8 cellular contexts compared by ENCODE assay signal in the genomic region with DNA sequence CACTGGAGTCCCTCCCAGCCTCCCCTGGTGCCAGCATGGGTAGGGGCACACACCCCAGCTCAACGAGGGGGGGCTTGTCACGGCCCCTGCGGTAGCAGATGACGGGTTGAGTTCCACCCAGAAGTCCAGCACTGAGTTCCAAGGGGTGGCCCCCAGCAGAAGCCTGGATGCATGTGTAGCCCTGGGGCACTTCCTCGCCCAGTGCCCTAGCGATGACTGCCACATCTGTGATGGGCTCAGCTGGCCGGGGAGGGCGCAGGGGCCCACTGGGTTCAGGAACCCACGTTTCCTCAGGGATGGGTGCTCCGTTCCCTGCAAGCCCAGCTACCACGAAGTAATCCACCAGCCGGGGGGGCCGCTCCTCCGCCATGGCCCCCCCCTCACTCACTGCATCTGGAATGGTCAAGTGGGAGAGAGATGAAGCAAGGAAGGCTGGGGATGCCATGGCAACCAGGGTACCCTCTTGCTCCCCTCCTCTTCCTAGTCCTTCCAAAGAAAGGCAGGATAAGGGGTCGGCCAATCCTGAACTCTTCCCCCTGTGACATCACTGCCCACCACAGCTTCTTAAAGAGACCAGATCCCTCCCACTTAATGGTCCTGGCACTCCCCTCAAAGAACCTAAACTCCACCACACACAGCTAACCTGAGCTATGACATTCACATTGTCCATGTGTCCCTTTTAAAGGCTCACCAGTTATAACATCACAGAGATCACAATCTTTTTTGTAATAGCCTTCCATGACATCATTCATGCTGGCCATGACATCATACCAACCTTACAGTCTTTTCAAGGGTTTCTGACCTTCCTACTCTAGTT.
DNase-seq lines count a peak whose midpoint lies in the region; ATAC-seq and TF ChIP-seq lines count a peak whose summit lies in the region.

No MANE protein-coding gene starts in this region.

- peaks cover 41% of the 10 kb centered on the region for H3K36me3 ChIP-seq in GM06990 (ENCODE audit: control insufficient read depth, insufficient read depth, low read length)
- H3K36me3 ChIP-seq in OCI-LY1 (ENCODE audit: insufficient read depth, low read length) = peaks cover 60% of the 10 kb centered on the region
- peaks cover 56% of the 10 kb centered on the region for H3K36me3 ChIP-seq in effector memory CD4-positive, alpha-beta T cell (ENCODE audit: control insufficient read depth, insufficient read depth, low read length)
- H3K36me3 ChIP-seq in parathyroid adenoma (ENCODE audit: control insufficient read depth, insufficient read depth, low read length) = no peaks in the 10 kb centered on the region

- H3K4me3 ChIP-seq in GM06990 (replicated peaks; ENCODE audit: low read depth, low read length) = peak overlapping the region; percentile 79
- peak overlapping the region; percentile 82 for H3K4me3 ChIP-seq in OCI-LY1 (ENCODE audit: low read depth, low read length, poor library complexity, severe bottlenecking)
- peak overlapping the region; percentile 79 for H3K4me3 ChIP-seq in effector memory CD4-positive, alpha-beta T cell (ENCODE audit: insufficient read depth, low read depth, low read length, poor library complexity, severe bottlenecking)
- peak overlapping the region; percentile 2 for H3K4me3 ChIP-seq in parathyroid adenoma (ENCODE audit: low read depth, low read length)

- H3K9ac ChIP-seq in OCI-LY1 (ENCODE audit: low read length) = peak overlapping the region; percentile 96
- H3K9ac ChIP-seq in parathyroid adenoma = no peak overlapping the region

- no peak for TF ChIP-seq CTCF in GM06990 (IDR thresholded peaks at IDR 0.05; ENCODE audit: insufficient read depth, low read length, poor library complexity, severe bottlenecking)
- TF ChIP-seq CTCF in OCI-LY1 (IDR thresholded peaks at IDR 0.05; ENCODE audit: low read length) = no peak
- TF ChIP-seq CTCF in parathyroid adenoma (IDR thresholded peaks at IDR 0.05) = no peak

- H3K79me2 ChIP-seq in OCI-LY1 (ENCODE audit: insufficient read depth, low read length) (peaks cover 7% of the 10 kb centered on the region; the same call in 1 of the 2 replicates), parathyroid adenoma (no peaks in the 10 kb centered on the region)

- H4K20me1 ChIP-seq in OCI-LY1 (ENCODE audit: insufficient read depth, low read length) = no peaks in the 10 kb centered on the region

- no peaks in the 10 kb centered on the region for H3K9me3 ChIP-seq in OCI-LY1 (ENCODE audit: low read length)
- no peaks in the 10 kb centered on the region for H3K9me3 ChIP-seq in effector memory CD4-positive, alpha-beta T cell (ENCODE audit: control insufficient read depth, low read length)
- no peaks in the 10 kb centered on the region for H3K9me3 ChIP-seq in parathyroid adenoma (ENCODE audit: control insufficient read depth, low read length)

- no peaks in the 10 kb centered on the region for H3K27me3 ChIP-seq in GM06990 (replicated peaks; ENCODE audit: control insufficient read depth, insufficient read depth, low read length)
- H3K27me3 ChIP-seq in OCI-LY1 (ENCODE audit: insufficient read depth, low read length) = no peaks in the 10 kb centered on the region
- H3K27me3 ChIP-seq in effector memory CD4-positive, alpha-beta T cell (replicated peaks; ENCODE audit: control insufficient read depth, insufficient read depth, low read length, poor library complexity, severe bottlenecking) = no peaks in the 10 kb centered on the region
- H3K27me3 ChIP-seq in parathyroid adenoma (ENCODE audit: control insufficient read depth, insufficient read depth, low read length) = no peaks in the 10 kb centered on the region

- H2AFZ ChIP-seq in OCI-LY1 (ENCODE audit: low read length) = no peak overlapping the region
- no peak overlapping the region for H2AFZ ChIP-seq in parathyroid adenoma

- H3K9me2 ChIP-seq in OCI-LY1 (ENCODE audit: low read depth, low read length) = no peaks in the 10 kb centered on the region

- DNase-seq in GM06990 (ENCODE audit: extremely low read depth, insufficient read length) = no peak
- DNase-seq in effector memory CD4-positive, alpha-beta T cell = no peak
- no peak for DNase-seq in cerebellar cortex (ENCODE audit: low spot score)

- H3K4me2 ChIP-seq in OCI-LY1 (ENCODE audit: low read length) (peak overlapping the region; percentile 86), parathyroid adenoma (ENCODE audit: low read length) (no peak overlapping the region)

- peaks cover 18% of the 10 kb centered on the region for H3K4me1 ChIP-seq in OCI-LY1 (ENCODE audit: insufficient read depth, low read length, severe bottlenecking)
- H3K4me1 ChIP-seq in effector memory CD4-positive, alpha-beta T cell (ENCODE audit: control insufficient read depth, insufficient read depth, low read length, poor library complexity, severe bottlenecking) = peaks cover 25% of the 10 kb centered on the region
- H3K4me1 ChIP-seq in parathyroid adenoma = no peaks in the 10 kb centered on the region

- peak overlapping the region; percentile 89 for H3K27ac ChIP-seq in OCI-LY1 (ENCODE audit: low read depth, low read length, poor library complexity, severe bottlenecking)
- peak overlapping the region; percentile 77 for H3K27ac ChIP-seq in effector memory CD4-positive, alpha-beta T cell (ENCODE audit: insufficient read depth, low read length, poor library complexity, severe bottlenecking)
- H3K27ac ChIP-seq in parathyroid adenoma = peak overlapping the region; percentile 80

- ATAC-seq in GM18517 (IDR thresholded peaks at IDR 0.05; ENCODE audit: unreplicated experiment) (no peak), GM18502 (IDR thresholded peaks at IDR 0.05; ENCODE audit: poor library complexity, unreplicated experiment) (no peak)
- ATAC-seq in activated CD4-positive, CD25-positive, alpha-beta regulatory T cell treated with anti-CD3 and anti-CD28 coated beads, Interleukin-2, amount 50 U/mL, for 24 hours = no peak

- H3F3A ChIP-seq in OCI-LY1 (ENCODE audit: insufficient read depth, low read length) = peaks cover 4% of the 10 kb centered on the region; the same call in 1 of the 2 replicates

Comparison
In these comparisons a context has a peak if more than half of its experiments do, and no peak if none do; other contexts are left out.
1. H3K4me3 ChIP-seq: peak in every context shown above with its lines; median percentile 82 in OCI-LY1; 79 in GM06990; 79 in effector memory CD4-positive, alpha-beta T cell; 2 in parathyroid adenoma.